10 cellular contexts compared by ENCODE assay signal in genomic region chr19:40467007-40467565, GRCh38. TPM values are rescaled to one million over a fixed set of nuclear protein-coding genes. Genes with fewer than 3 reads are reported as not detected.
A peak's percentile ranks its signal among the peaks of the same experiment; 100 is the strongest.
DNase-seq lines count a peak whose midpoint lies in the region; ATAC-seq and TF ChIP-seq lines count a peak whose summit lies in the region.
"Had no signal": no experiment of that assay in that cellular context is flagged by ENCODE, and none has a peak within 500 bp of the region (broad histone marks: within the 10 kb centered on the region; RNA-seq: fewer than 3 reads in every experiment).

No MANE protein-coding gene starts in this region.

- peaks cover 20% of the 10 kb centered on the region for H3K4me1 ChIP-seq in OCI-LY1 (ENCODE audit: insufficient read depth, low read length, severe bottlenecking)
- H3K4me1 ChIP-seq in esophagus muscularis mucosa = peaks cover 23 to 47% (median 45%) of the 10 kb centered on the region in 4 donors
- H3K4me1 ChIP-seq in ovary (ENCODE audit: insufficient read depth) = peaks cover 8% of the 10 kb centered on the region

- H3K36me3 ChIP-seq in OCI-LY1 (ENCODE audit: insufficient read depth, low read length) (no peaks in the 10 kb centered on the region), esophagus muscularis mucosa (no peaks in the 10 kb centered on the region), ovary (no peaks in the 10 kb centered on the region)

- H3K9me3 ChIP-seq in OCI-LY1 (ENCODE audit: low read length) (no peaks in the 10 kb centered on the region), esophagus muscularis mucosa (no peaks in the 10 kb centered on the region), ovary (no peaks in the 10 kb centered on the region)

- no peaks in the 10 kb centered on the region for H4K20me1 ChIP-seq in OCI-LY1 (ENCODE audit: insufficient read depth, low read length)

- no peaks in the 10 kb centered on the region for H3F3A ChIP-seq in OCI-LY1 (ENCODE audit: insufficient read depth, low read length)

- DNase-seq in AG10803 (ENCODE audit: low read depth) (no peak), esophagus muscularis mucosa (ENCODE audit: extremely low spot score) (no peak), ovary (peak; percentile 32 to 71 (median 63)), NCI-H2081 treated with DMSO at 0.1 percent for 48 hours (lab: John Stamatoyannopoulos, UW) (no peak), HUDEP-2 (lab: John Stamatoyannopoulos, UW; ENCODE audit: unreplicated experiment in 76 of 76) (no peak), NCI-H446 treated with DMSO at 0.1 percent for 48 hours (lab: John Stamatoyannopoulos, UW) (no peak)
- DNase-seq: activated CD8-positive, alpha-beta T cell treated with anti-CD3 and anti-CD28 coated beads, Interleukin-2, amount 10 ng/mL, durations not matched to agents 7 days and 5 days; NCI-H2171 treated with DMSO at 0.1 percent for 48 hours had no signal

- no peak for TF ChIP-seq POLR2A in esophagus muscularis mucosa (IDR thresholded peaks at IDR 0.05; ENCODE audit: low read depth)
- no peak for TF ChIP-seq POLR2A in ovary (IDR thresholded peaks at IDR 0.05)

- H3K27ac ChIP-seq in OCI-LY1 (ENCODE audit: low read depth, low read length, poor library complexity, severe bottlenecking) = no peak overlapping the region
- H3K27ac ChIP-seq in esophagus muscularis mucosa (replicated peaks in 1 of 4) = peak overlapping the region in 3 of 4 donors; percentile 71 to 92 (median 92)
- H3K27ac ChIP-seq in ovary = peak overlapping the region in 1 of 2 donors; percentile 13

- H3K9me2 ChIP-seq in OCI-LY1 (ENCODE audit: low read depth, low read length) = no peaks in the 10 kb centered on the region

- peak overlapping the region; percentile 13; the same call in 1 of the 2 replicates for H3K9ac ChIP-seq in OCI-LY1 (ENCODE audit: low read length)

- 6% methylated on average over 23 of the region's 74 CpGs for WGBS in esophagus muscularis mucosa
- 0 to 3% (median 2%) methylated on average over 3 to 74 of the region's 74 CpGs for WGBS in ovary, 3 donors

- no peak for TF ChIP-seq EP300 in esophagus muscularis mucosa (IDR thresholded peaks at IDR 0.05)
- no peak for TF ChIP-seq EP300 in ovary (IDR thresholded peaks at IDR 0.05)

- ATAC-seq in HG02763 (IDR thresholded peaks at IDR 0.05; ENCODE audit: unreplicated experiment) = no peak

- H3K79me2 ChIP-seq in OCI-LY1 (ENCODE audit: insufficient read depth, low read length) = no peaks in the 10 kb centered on the region

- H3K4me3 ChIP-seq in AG10803 (ENCODE audit: low read length) (peak overlapping the region; percentile 63), OCI-LY1 (ENCODE audit: low read depth, low read length, poor library complexity, severe bottlenecking) (peak overlapping the region; percentile 86), esophagus muscularis mucosa (peak overlapping the region; percentile 69 to 89 (median 80)), ovary (peak overlapping the region; percentile 46)

- H3K4me2 ChIP-seq in OCI-LY1 (ENCODE audit: low read length) = peak overlapping the region; percentile 79

- H2AFZ ChIP-seq in OCI-LY1 (ENCODE audit: low read length) = no peak overlapping the region

- intact Hi-C loops in esophagus muscularis mucosa (cut with DNase I) = no loop called here
- intact Hi-C loops in ovary (cut with DNase I) = loop anchor here in 3 of 4 donors (10.0 kb wide), 3 partner anchors 108 to 138 kb away; partner anchors contain the start of genes LTBP4 (in 2 of the 3) and SHKBP1 (in 1 of the 3)

- H3K27me3 ChIP-seq in OCI-LY1 (ENCODE audit: insufficient read depth, low read length) = peaks cover 5% of the 10 kb centered on the region; the same call in 1 of the 2 replicates
- H3K27me3 ChIP-seq in esophagus muscularis mucosa = no peaks in the 10 kb centered on the region
- H3K27me3 ChIP-seq in ovary = no peaks in the 10 kb centered on the region

- TF ChIP-seq CTCF in AG10803 (conservative IDR thresholded peaks at IDR 0.05; ENCODE audit: low read length) = no peak
- TF ChIP-seq CTCF in OCI-LY1 (IDR thresholded peaks at IDR 0.05; ENCODE audit: low read length) = no peak
- TF ChIP-seq CTCF in esophagus muscularis mucosa (IDR thresholded peaks at IDR 0.05) = no peak
- TF ChIP-seq CTCF in ovary (IDR thresholded peaks at IDR 0.05) = no peak

RNA-seq across cellular contexts. Expression of gene SPTBN4, which starts 0.3 kb away (rescaled TPM):
- 1 to 10 TPM; 2.1 to 6.4 (median 5.8) TPM for total RNA-seq in esophagus muscularis mucosa
- total RNA-seq in ovary = 10 to 100 TPM in 1 of 7 donors, 1 to 10 TPM in 6; 3.5 to 11.6 (median 7.3) TPM
- 1 to 10 TPM; 2.2 to 5.0 TPM for polyA plus RNA-seq in ovary

RNA-seq across cellular contexts. Expression of gene BLVRB, which starts 1.5 kb away (rescaled TPM):
- total RNA-seq in esophagus muscularis mucosa = 100 to 1,000 TPM; 159 to 223 (median 194) TPM
- 100 to 1,000 TPM in 2 of 7 donors, 10 to 100 TPM in 5; 64.0 to 135 (median 75.5) TPM for total RNA-seq in ovary
- 10 to 100 TPM; 16.8 to 88.5 TPM for polyA plus RNA-seq in ovary

RNA-seq across cellular contexts. Expression of gene SERTAD3, which starts 23.0 kb away (rescaled TPM):
- total RNA-seq in esophagus muscularis mucosa = 10 to 100 TPM; 18.3 to 47.2 (median 37.8) TPM
- 10 to 100 TPM; 19.6 to 55.0 (median 39.2) TPM for total RNA-seq in ovary
- 10 to 100 TPM; 17.3 to 19.9 TPM for polyA plus RNA-seq in ovary

RNA-seq across cellular contexts. Expression of gene SERTAD1, which starts 41.3 kb away (rescaled TPM):
- total RNA-seq in esophagus muscularis mucosa (10 to 100 TPM; 13.7 to 73.1 (median 22.5) TPM), ovary (10 to 100 TPM in 5 of 7 donors, 1 to 10 TPM in 2; 6.9 to 15.2 (median 11.5) TPM)
- 1 to 10 TPM; 2.3 to 7.3 TPM for polyA plus RNA-seq in ovary

RNA-seq across cellular contexts. Expression of gene PRX, which starts 53.9 kb away (rescaled TPM):
- total RNA-seq in esophagus muscularis mucosa (10 to 100 TPM in 2 of 4 donors, 1 to 10 TPM in 2; 5.8 to 12.4 (median 8.8) TPM), ovary (1 to 10 TPM; 2.8 to 8.8 (median 6.9) TPM)
- polyA plus RNA-seq in ovary = 1 to 10 TPM; 1.7 to 8.4 TPM

Comparison
In these comparisons a context has a peak if more than half of its experiments do, and no peak if none do; other contexts are left out.
1. DNase-seq: peak in ovary (5 of 5); none in AG10803 (single experiment), esophagus muscularis mucosa (single experiment), NCI-H2081 treated with DMSO at 0.1 percent for 48 hours (single experiment), HUDEP-2 (0 of 76) and NCI-H446 treated with DMSO at 0.1 percent for 48 hours (single experiment).
2. Peak in every context shown above with its lines, with median percentiles within 50 percentile points of each other: H3K4me3 ChIP-seq.